In the genomic region with DNA sequence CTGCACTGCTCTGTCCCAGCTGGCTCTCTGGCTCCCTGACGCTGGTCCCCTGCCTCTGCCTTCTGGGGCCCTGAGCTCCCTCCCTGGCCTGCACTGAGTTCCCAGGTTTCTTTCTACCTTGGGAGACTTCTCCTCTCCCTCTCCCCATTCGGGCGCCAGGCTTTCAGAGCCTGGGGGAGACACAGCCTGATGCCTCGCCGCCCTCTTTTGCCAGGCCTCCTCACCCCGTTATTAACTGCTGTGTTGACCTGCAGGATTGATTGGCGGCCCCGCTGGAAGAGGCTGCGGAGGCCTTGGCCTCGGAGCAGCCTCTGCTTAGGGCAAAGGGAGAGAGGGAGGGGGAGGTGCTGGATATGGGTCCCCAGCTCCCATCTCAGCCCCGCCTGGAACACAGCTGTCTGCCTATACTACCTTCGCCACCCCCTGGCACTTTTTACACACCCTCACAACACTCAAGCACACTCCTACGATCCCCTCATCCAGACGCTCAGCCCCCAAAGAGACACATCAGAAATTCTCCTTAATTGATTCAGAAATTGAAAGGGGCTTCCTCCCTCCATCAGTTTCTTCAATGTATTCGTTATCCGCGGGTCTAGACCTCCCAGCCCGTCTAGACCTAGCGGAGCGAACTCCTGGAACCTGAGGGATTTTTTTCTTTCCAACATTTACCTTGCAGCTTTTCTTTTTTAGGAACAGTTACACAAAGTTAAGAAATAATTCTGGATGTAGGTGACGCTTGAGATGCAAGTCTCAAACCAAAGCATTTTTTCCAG, we compare ENCODE assay signal across 15 cellular contexts. TPM values are rescaled to one million over a fixed set of nuclear protein-coding genes. Genes with fewer than 3 reads are reported as not detected.
DNase-seq lines count a peak whose midpoint lies in the region; ATAC-seq and TF ChIP-seq lines count a peak whose summit lies in the region.
"Had no signal": no experiment of that assay in that cellular context is flagged by ENCODE, and none has a peak within 500 bp of the region (broad histone marks: within the 10 kb centered on the region; RNA-seq: fewer than 3 reads in every experiment).

No MANE protein-coding gene starts in this region.

- H3K4me1 ChIP-seq in Panc1 (ENCODE audit: control insufficient read depth, insufficient read depth, low read length), result peaks cover 53% of the 10 kb centered on the region

- H3K9me3 ChIP-seq in Panc1 (ENCODE audit: control insufficient read depth, insufficient read depth, low read depth, low read length), result no peaks in the 10 kb centered on the region
- H3K9me3 ChIP-seq: transverse colon had no signal

- no peak overlapping the region for H3K4me3 Mint-ChIP-seq in activated CD4-positive, alpha-beta T cell treated with anti-CD3 and anti-CD28 coated beads for 36 hours
- peak overlapping the region; percentile 29 for H3K4me3 Mint-ChIP-seq in osteocyte (ENCODE audit: unreplicated experiment)

- H3K27ac Mint-ChIP-seq in activated CD4-positive, alpha-beta T cell treated with anti-CD3 and anti-CD28 coated beads for 36 hours, result no peak overlapping the region
- no peak overlapping the region for H3K27ac Mint-ChIP-seq in osteocyte (ENCODE audit: unreplicated experiment)

- peaks cover 20% of the 10 kb centered on the region for H3K4me1 Mint-ChIP-seq in activated CD4-positive, alpha-beta T cell treated with anti-CD3 and anti-CD28 coated beads for 36 hours
- peaks cover 37% of the 10 kb centered on the region for H3K4me1 Mint-ChIP-seq in osteocyte (ENCODE audit: unreplicated experiment)

- H3K36me3 ChIP-seq in Panc1 (ENCODE audit: control insufficient read depth, insufficient read depth, low read length), result no peaks in the 10 kb centered on the region
- H3K36me3 ChIP-seq: transverse colon had no signal

- no peaks in the 10 kb centered on the region for H3K36me3 Mint-ChIP-seq in activated CD4-positive, alpha-beta T cell treated with anti-CD3 and anti-CD28 coated beads for 36 hours (ENCODE audit: low read depth)
- peaks cover 2% of the 10 kb centered on the region for H3K36me3 Mint-ChIP-seq in osteocyte (ENCODE audit: unreplicated experiment)

- peak overlapping the region; percentile 54 to 77 for H3K4me3 ChIP-seq in Panc1 (ENCODE audit: low read depth in 2 of 2, low read length in 2 of 2)

- TSS peak; percentile 68 for BruUV-seq in Panc1 (replicated peaks; lab: Mats Ljungman, UMichigan)

- POLR2A ChIA-PET in activated CD4-positive, alpha-beta T cell treated with anti-CD3 and anti-CD28 coated beads for 36 hours (lab: Charles Lee), result interaction anchor here (0.6 kb wide), 1 partner anchor 147 kb away, joined by 4 read pairs; no protein-coding TSS in a partner anchor
- POLR2A ChIA-PET in Panc1 (lab: Charles Lee), result interaction anchor here (0.7 kb wide), 2 partner anchors 86 to 317 kb away, joined by 3 read pairs; no protein-coding TSS in a partner anchor

- H3K9me3 Mint-ChIP-seq in activated CD4-positive, alpha-beta T cell treated with anti-CD3 and anti-CD28 coated beads for 36 hours (ENCODE audit: low read depth), result no peaks in the 10 kb centered on the region
- H3K9me3 Mint-ChIP-seq in osteocyte (ENCODE audit: unreplicated experiment), result no peaks in the 10 kb centered on the region

- H3K27me3 ChIP-seq in Panc1 (ENCODE audit: control insufficient read depth, insufficient read depth, low read length), result no peaks in the 10 kb centered on the region

- DNase-seq in activated CD4-positive, alpha-beta T cell treated with anti-CD3 and anti-CD28 coated beads for 36 hours, result no peak
- DNase-seq in activated CD4-positive, alpha-beta T cell treated with anti-CD3 and anti-CD28 coated beads for 4 hours, result no peak
- no peak for DNase-seq in Panc1 (ENCODE audit: low read depth, low spot score)
- DNase-seq in glomerular visceral epithelial cell (ENCODE audit: extremely low spot score), result peak; percentile 49
- DNase-seq in osteocyte (ENCODE audit: extremely low spot score, unreplicated experiment), result no peak
- DNase-seq in 8988T, result no peak
- DNase-seq in amniotic stem cell (lab: John Stamatoyannopoulos, UW), result no peak
- no peak for DNase-seq in cerebellar nuclear complex (lab: John Stamatoyannopoulos, UW)
- DNase-seq: activated CD4-positive, CD25-positive, alpha-beta regulatory T cell treated with anti-CD3 and anti-CD28 coated beads, Interleukin-2, amount 50 U/mL, for 72 hours; head of caudate nucleus; midbrain; NCI-H2081; right cardiac atrium; transverse colon had no signal

- intact Hi-C loops in activated CD4-positive, alpha-beta T cell treated with anti-CD3 and anti-CD28 coated beads for 36 hours (cut with DNase I, micrococcal nuclease), result loop anchor here in 1 of 2 experiments (5.0 kb wide), 1 partner anchor 394 kb away; a partner anchor contains a TSS
- intact Hi-C loops in Panc1 (cut with micrococcal nuclease; ENCODE audit: unreplicated experiment), result no loop called here

- peak; percentile 17 for ATAC-seq in activated CD4-positive, alpha-beta T cell treated with anti-CD3 and anti-CD28 coated beads for 36 hours
- peak; percentile 17 for ATAC-seq in Panc1
- ATAC-seq: right cardiac atrium had no signal

- TF ChIP-seq CTCF in Panc1 (IDR thresholded peaks at IDR 0.05) (no peak), osteocyte (IDR thresholded peaks at IDR 0.05) (no peak)

- in situ Hi-C loops in Panc1 (cut with HindIII; ENCODE audit: low pct_unique_long_range_greater_than_20kb, low sequenced_read_pairs), result no loop called here

- peaks cover 86% of the 10 kb centered on the region for H3K27me3 Mint-ChIP-seq in activated CD4-positive, alpha-beta T cell treated with anti-CD3 and anti-CD28 coated beads for 36 hours
- peaks cover 93% of the 10 kb centered on the region for H3K27me3 Mint-ChIP-seq in osteocyte (ENCODE audit: unreplicated experiment)

- peak overlapping the region; percentile 99 for H3K27ac ChIP-seq in Panc1 (ENCODE audit: low read length)
- H3K27ac ChIP-seq: KMS-11, transverse colon had no signal

- CTCF ChIA-PET in activated CD4-positive, alpha-beta T cell treated with anti-CD3 and anti-CD28 coated beads for 36 hours (lab: Charles Lee), result interaction anchor here (0.6 to 0.8 kb wide), 2 partner anchors 21 to 66 kb away, joined by 4 to 5 read pairs; no protein-coding TSS in a partner anchor
- CTCF ChIA-PET in Panc1 (lab: Charles Lee), result no interaction called here

RNA-seq across cellular contexts. Expression of a gene that starts 7.1 kb away (rescaled TPM):
- total RNA-seq in activated CD4-positive, alpha-beta T cell treated with anti-CD3 and anti-CD28 coated beads for 36 hours, result under 1 TPM; 0.05 to 0.09 TPM
- 72.3 TPM for total RNA-seq in Panc1 (2021; ENCODE audit: unreplicated experiment)
- 71.5 TPM for polyA plus RNA-seq in Panc1 (2012; ENCODE audit: insufficient read length)
- 0.30 and 1.4 TPM in 2 replicates for total RNA-seq in osteocyte
- total RNA-seq: right cardiac atrium, transverse colon had no signal
- polyA plus RNA-seq: right cardiac atrium had no signal

Comparison
In these comparisons a context has a peak if more than half of its experiments do, and no peak if none do; other contexts are left out.
1. RNA of a gene that starts 7.1 kb away (total RNA-seq): 72.3 TPM in Panc1 (single experiment); 0.30 to 1.4 TPM in osteocyte and 0.05 to 0.09 TPM in activated CD4-positive, alpha-beta T cell treated with anti-CD3 and anti-CD28 coated beads for 36 hours; every median in the first group is over 10 times any median in the second.